ENCODE assay signal across 12 cellular contexts in genomic region chr3:52986938-52987337, GRCh38. TPM values are rescaled to one million over a fixed set of nuclear protein-coding genes. Genes with fewer than 3 reads are reported as not detected.
A peak's percentile ranks its signal among the peaks of the same experiment; 100 is the strongest.
DNase-seq lines count a peak whose midpoint lies in the region; ATAC-seq, FAIRE-seq and TF ChIP-seq lines count a peak whose summit lies in the region.
"Had no signal": no experiment of that assay in that cellular context is flagged by ENCODE, and none has a peak within 500 bp of the region (broad histone marks: within the 10 kb centered on the region; RNA-seq: fewer than 3 reads in every experiment).

No MANE protein-coding gene starts in this region.

- H3K27me3 Mint-ChIP-seq in astrocyte (ENCODE audit: low read depth, unreplicated experiment), result no peaks in the 10 kb centered on the region
- H3K27me3 Mint-ChIP-seq: activated B cell treated with CpG ODN at 0.5 μM for 24 hours had no signal

- no peaks in the 10 kb centered on the region for H3K9me3 Mint-ChIP-seq in astrocyte (ENCODE audit: unreplicated experiment)
- H3K9me3 Mint-ChIP-seq: activated B cell treated with CpG ODN at 0.5 μM for 24 hours; activated naive CD8-positive, alpha-beta T cell treated with anti-CD3 and anti-CD28 coated beads, Interleukin-2, amount 50 U/mL, for 24 hours had no signal

- no peak overlapping the region for H3K4me3 Mint-ChIP-seq in astrocyte (ENCODE audit: unreplicated experiment)
- H3K4me3 Mint-ChIP-seq: activated B cell treated with CpG ODN at 0.5 μM for 24 hours; activated naive CD8-positive, alpha-beta T cell treated with anti-CD3 and anti-CD28 coated beads, Interleukin-2, amount 50 U/mL, for 24 hours had no signal

- H3K4me2 ChIP-seq in HCT116 (ENCODE audit: low read length), result no peak overlapping the region
- H3K4me2 ChIP-seq in astrocyte (ENCODE audit: low read length), result no peak overlapping the region
- no peak overlapping the region for H3K4me2 ChIP-seq in Karpas-422 (ENCODE audit: low read depth, low read length, poor library complexity, severe bottlenecking)

- H3K79me2 ChIP-seq in HCT116 (ENCODE audit: insufficient read depth, low read length), result peaks cover 45% of the 10 kb centered on the region
- no peaks in the 10 kb centered on the region for H3K79me2 ChIP-seq in astrocyte (ENCODE audit: insufficient read depth, low read length)
- H3K79me2 ChIP-seq in Karpas-422 (ENCODE audit: low read length), result no peaks in the 10 kb centered on the region

- H4K20me1 ChIP-seq in HCT116 (ENCODE audit: insufficient read depth), result 0 out of 2 replicates have a peak, but pooled peaks cover 3% of the 10 kb centered on the region
- H4K20me1 ChIP-seq in astrocyte (ENCODE audit: insufficient read depth, low read length), result no peaks in the 10 kb centered on the region
- H4K20me1 ChIP-seq in Karpas-422 (ENCODE audit: insufficient read depth, low read depth, low read length), result no peaks in the 10 kb centered on the region

- no peak for DNase-seq in HCT116 (ENCODE audit: low read depth, low spot score)
- peak; percentile 22 for DNase-seq in astrocyte (ENCODE audit: low read depth)
- no peak for DNase-seq in left colon
- no peak for DNase-seq in Karpas-422
- no peak for DNase-seq in C1 segment of cervical spinal cord (lab: John Stamatoyannopoulos, UW)
- DNase-seq: activated B cell treated with CpG ODN at 0.5 μM for 24 hours; activated naive CD8-positive, alpha-beta T cell treated with anti-CD3 and anti-CD28 coated beads, Interleukin-2, amount 50 U/mL, for 24 hours; NCI-H226 had no signal

- H3K36me3 Mint-ChIP-seq in astrocyte (ENCODE audit: low read depth, unreplicated experiment), result peaks cover under 1% of the 10 kb centered on the region

- RAD21 ChIA-PET in HCT116 (lab: Charles Lee; ENCODE audit: low non-redundant PET in 1 of 2, low total read pairs in 2 of 2, uncharacterized antibody in 2 of 2, unreplicated experiment in 2 of 2), result no interaction called here

- FAIRE-seq in astrocyte (lab: Jason Lieb, UNC), result no peak

- H3K9me3 ChIP-seq in HCT116 (ENCODE audit: control insufficient read depth in 1 of 2, insufficient read depth in 1 of 2, low read depth in 1 of 2, low read length in 2 of 2), result no peaks in the 10 kb centered on the region
- H3K9me3 ChIP-seq in astrocyte (ENCODE audit: insufficient read depth, low read depth, low read length), result no peaks in the 10 kb centered on the region
- H3K9me3 ChIP-seq in Karpas-422 (ENCODE audit: low read length), result no peaks in the 10 kb centered on the region

- TF ChIP-seq RAD21 in HCT116 (IDR thresholded peaks at IDR 0.05; ENCODE audit: low read depth), result peak; percentile 57

- POLR2A ChIA-PET in HCT116 (lab: Charles Lee), result interaction anchor here (1.4 kb wide), 1 partner anchor 11 kb away, joined by 3 read pairs; no protein-coding TSS in a partner anchor

- H3K27me3 ChIP-seq in HCT116 (ENCODE audit: insufficient read depth, low read length), result no peaks in the 10 kb centered on the region
- no peaks in the 10 kb centered on the region for H3K27me3 ChIP-seq in astrocyte (ENCODE audit: insufficient read depth, low read length)
- no peaks in the 10 kb centered on the region for H3K27me3 ChIP-seq in Karpas-422 (ENCODE audit: low read length)

- H3K4me1 ChIP-seq in HCT116 (ENCODE audit: control insufficient read depth in 1 of 2, insufficient read depth in 2 of 2, low read length in 2 of 2) (no peaks in the 10 kb centered on the region), astrocyte (ENCODE audit: insufficient read depth, low read length) (no peaks in the 10 kb centered on the region), Karpas-422 (ENCODE audit: low read length) (peaks cover 10% of the 10 kb centered on the region)
- H3K4me1 ChIP-seq: parathyroid adenoma had no signal

- CTCF ChIA-PET in HCT116 (lab: Charles Lee), result interaction anchor here (1.2 kb wide), 1 partner anchor 12 kb away, joined by 4 read pairs; no protein-coding TSS in a partner anchor

- H3K36me3 ChIP-seq in HCT116 (ENCODE audit: control insufficient read depth in 1 of 2, insufficient read depth in 2 of 2, low read length in 2 of 2) (no peaks in the 10 kb centered on the region), astrocyte (ENCODE audit: insufficient read depth, low read length) (no peaks in the 10 kb centered on the region), Karpas-422 (ENCODE audit: insufficient read depth, low read length) (no peaks in the 10 kb centered on the region)

- no TSS peak for BruUV-seq in HCT116 (replicated peaks; lab: Mats Ljungman, UMichigan)

- H3K27ac ChIP-seq in C4-2B, result no peak overlapping the region
- no peak overlapping the region for H3K27ac ChIP-seq in HCT116 (ENCODE audit: low read depth, low read length)
- no peak overlapping the region for H3K27ac ChIP-seq in astrocyte (ENCODE audit: low read depth, low read length)
- no peak overlapping the region for H3K27ac ChIP-seq in Karpas-422 (ENCODE audit: low read length)
- H3K27ac ChIP-seq: parathyroid adenoma had no signal

- H3K9me2 ChIP-seq in HCT116 (ENCODE audit: insufficient read depth), result no peaks in the 10 kb centered on the region
- H3K9me2 ChIP-seq in Karpas-422 (replicated peaks; ENCODE audit: insufficient read depth, low read length), result no peaks in the 10 kb centered on the region

- ATAC-seq in HCT116 (no peak), left colon (peak; percentile 46), HG02759 (IDR thresholded peaks at IDR 0.05; ENCODE audit: unreplicated experiment) (no peak), HG02973 (IDR thresholded peaks at IDR 0.05; ENCODE audit: unreplicated experiment) (no peak)
- ATAC-seq: activated naive CD8-positive, alpha-beta T cell treated with anti-CD3 and anti-CD28 coated beads, Interleukin-2, amount 50 U/mL, for 24 hours had no signal

- H3K27ac Mint-ChIP-seq in astrocyte (ENCODE audit: unreplicated experiment), result no peak overlapping the region
- H3K27ac Mint-ChIP-seq: activated naive CD8-positive, alpha-beta T cell treated with anti-CD3 and anti-CD28 coated beads, Interleukin-2, amount 50 U/mL, for 24 hours had no signal

- no peak for TF ChIP-seq POLR2A in HCT116 (IDR thresholded peaks at IDR 0.05; ENCODE audit: borderline replicate concordance, extremely low read depth, insufficient read depth, insufficient read length)

- H2AFZ ChIP-seq in HCT116 (ENCODE audit: low read depth, low read length, poor library complexity, severe bottlenecking), result no peak overlapping the region
- no peak overlapping the region for H2AFZ ChIP-seq in astrocyte (ENCODE audit: low read depth, low read length)
- no peak overlapping the region for H2AFZ ChIP-seq in Karpas-422 (ENCODE audit: low read length)
- H2AFZ ChIP-seq: parathyroid adenoma had no signal

- no peaks in the 10 kb centered on the region for H3K4me1 Mint-ChIP-seq in astrocyte (ENCODE audit: low read depth, unreplicated experiment)

- intact Hi-C loops in HCT116 (cut with micrococcal nuclease) (loop anchor here (1.0 to 5.0 kb wide), 2 partner anchors 136 to 245 kb away; no protein-coding TSS in a partner anchor), left colon (cut with DNase I, micrococcal nuclease) (no loop called here)

- H3K4me3 ChIP-seq in HCT116 (replicated peaks in 1 of 2; ENCODE audit: low read depth in 1 of 2, low read length in 2 of 2), result no peak overlapping the region
- H3K4me3 ChIP-seq in astrocyte (ENCODE audit: insufficient read depth, low read depth, low read length), result no peak overlapping the region
- H3K4me3 ChIP-seq in Karpas-422 (ENCODE audit: low read length), result no peak overlapping the region

- H3K9ac ChIP-seq in HCT116 (ENCODE audit: low read length), result no peak overlapping the region
- no peak overlapping the region for H3K9ac ChIP-seq in astrocyte (ENCODE audit: low read length)
- H3K9ac ChIP-seq in Karpas-422 (ENCODE audit: low read length), result no peak overlapping the region
- H3K9ac ChIP-seq: parathyroid adenoma had no signal

- peak; percentile 39 for TF ChIP-seq CTCF in C4-2B (conservative IDR thresholded peaks at IDR 0.05)
- peak in 2 of 3 experiments; percentile 36 to 39; a peak in 3 of 6 replicates for TF ChIP-seq CTCF in HCT116 (IDR thresholded peaks at IDR 0.05 in 2 of 3, conservative IDR thresholded peaks at IDR 0.05 in 1 of 3; ENCODE audit: borderline replicate concordance in 1 of 3, insufficient read depth in 1 of 3, low read depth in 2 of 3, low read length in 2 of 3)
- peak; percentile 29 for TF ChIP-seq CTCF in astrocyte (IDR thresholded peaks at IDR 0.05; ENCODE audit: insufficient read depth, low read depth, low read length)

TF ChIP-seq in HCT116, 20 proteins besides CTCF, POLR2A, EP300 and RAD21 (continues in another document):
- TF ChIP-seq ZBTB33 (IDR thresholded peaks at IDR 0.05; ENCODE audit: extremely low read depth, insufficient replicate concordance, low read length) (no peak), POLR2AphosphoS5 (IDR thresholded peaks at IDR 0.05; ENCODE audit: low read depth, low read length) (no peak), JUND (IDR thresholded peaks at IDR 0.05) (no peak), YY1 (IDR thresholded peaks at IDR 0.05; ENCODE audit: extremely low read depth, insufficient replicate concordance, low read depth, low read length) (no peak), SP1 (IDR thresholded peaks at IDR 0.05; ENCODE audit: low read depth) (no peak)

RNA-seq across cellular contexts. Expression of gene SFMBT1, which starts 58.9 kb away (rescaled TPM):
- total RNA-seq in HCT116 (2021; ENCODE audit: unreplicated experiment), result 14.8 TPM
- polyA plus RNA-seq in HCT116 (2012), result 6.7 and 6.9 TPM in 2 replicates
- 3.2 and 5.5 TPM in 2 replicates for total RNA-seq in astrocyte
- 10 to 100 TPM; 18.8 to 32.0 TPM for total RNA-seq in left colon
- 0.58 and 3.0 TPM in 2 replicates for total RNA-seq in Karpas-422 (2014; rRNA removed; shearing (Covaris generic); ENCODE audit: low replicate concordance)
